16 cellular contexts compared by ENCODE assay signal in the genomic region with DNA sequence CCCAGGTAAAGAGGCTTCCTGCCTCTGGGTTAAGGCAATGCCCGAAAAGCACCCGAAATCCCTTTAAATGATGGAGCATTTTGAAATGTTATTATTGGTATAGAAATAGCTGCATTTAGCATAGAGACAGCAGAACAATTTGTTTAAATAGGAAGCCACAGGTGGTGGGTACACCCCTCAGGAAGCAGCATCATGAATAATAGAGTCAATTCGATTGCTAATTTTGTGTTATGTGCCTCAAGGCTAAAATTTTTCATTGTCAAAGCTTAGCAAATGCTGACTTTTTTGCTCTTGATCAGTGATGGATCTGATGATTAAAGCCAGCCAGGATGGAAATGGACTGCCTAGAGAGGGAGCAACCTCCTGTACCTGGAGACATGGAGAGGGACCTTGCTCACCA. TPM values are rescaled to one million over a fixed set of nuclear protein-coding genes. Genes with fewer than 3 reads are reported as not detected.
"Had no signal": no experiment of that assay in that cellular context is flagged by ENCODE, and none has a peak within 500 bp of the region (broad histone marks: within the 10 kb centered on the region; RNA-seq: fewer than 3 reads in every experiment).

No MANE protein-coding gene starts in this region.

- H3K27me3 Mint-ChIP-seq: T-cell had no signal

- H3K9me3 ChIP-seq: gastroesophageal sphincter, right atrium auricular region, tibial artery had no signal

- ATAC-seq: activated CD8-positive, alpha-beta T cell treated with anti-CD3 and anti-CD28 coated beads, Interleukin-2, amount 10 ng/mL, durations not matched to agents 7 days and 5 days; gastroesophageal sphincter; T-cell had no signal

- H3K36me3 ChIP-seq: gastroesophageal sphincter, right atrium auricular region, tibial artery had no signal

- H3K27ac ChIP-seq: coronary artery, right atrium auricular region, tibial artery had no signal

- H3K36me3 Mint-ChIP-seq: T-cell had no signal

- DNase-seq: activated CD4-positive, alpha-beta T cell treated with anti-CD3 and anti-CD28 coated beads for 4 hours; activated CD8-positive, alpha-beta memory T cell treated with anti-CD3 and anti-CD28 coated beads, Interleukin-2, amount 50 U/mL, for 48 hours; activated CD8-positive, alpha-beta T cell treated with anti-CD3 and anti-CD28 coated beads, Interleukin-2, amount 10 ng/mL, durations not matched to agents 7 days and 5 days; activated naive CD4-positive, alpha-beta T cell treated with anti-CD3 and anti-CD28 coated beads for 36 hours; central memory CD4-positive, alpha-beta T cell; effector CD8-positive, alpha-beta T cell; kidney; small intestine; T-cell; T1000; tibial artery had no signal

- H3K27ac Mint-ChIP-seq: activated CD8-positive, alpha-beta T cell treated with anti-CD3 and anti-CD28 coated beads, Interleukin-2, amount 10 ng/mL, durations not matched to agents 7 days and 5 days; activated naive CD4-positive, alpha-beta T cell treated with anti-CD3 and anti-CD28 coated beads for 36 hours; activated T-helper 1 cell treated with anti-CD3 and anti-CD28 coated beads, Interleukin-12 subunit alpha, Interleukin-12 subunit beta, Interleukin-2, Interleukin-4 antibody, amounts not matched to agents 30 ng/mL and 10 ng/mL and 1 ng/mL, durations not matched to agents 14 hours and 24 hours and 36 hours; T-cell had no signal

- H3K9me3 Mint-ChIP-seq: activated naive CD4-positive, alpha-beta T cell treated with anti-CD3 and anti-CD28 coated beads for 36 hours; activated T-helper 1 cell treated with anti-CD3 and anti-CD28 coated beads, Interleukin-12 subunit alpha, Interleukin-12 subunit beta, Interleukin-2, Interleukin-4 antibody, amounts not matched to agents 30 ng/mL and 10 ng/mL and 1 ng/mL, durations not matched to agents 14 hours and 24 hours and 36 hours; T-cell had no signal

- H3K4me3 Mint-ChIP-seq: activated CD8-positive, alpha-beta T cell treated with anti-CD3 and anti-CD28 coated beads, Interleukin-2, amount 10 ng/mL, durations not matched to agents 7 days and 5 days; activated naive CD4-positive, alpha-beta T cell treated with anti-CD3 and anti-CD28 coated beads for 36 hours; activated T-helper 1 cell treated with anti-CD3 and anti-CD28 coated beads, Interleukin-12 subunit alpha, Interleukin-12 subunit beta, Interleukin-2, Interleukin-4 antibody, amounts not matched to agents 30 ng/mL and 10 ng/mL and 1 ng/mL, durations not matched to agents 14 hours and 24 hours and 36 hours; T-cell had no signal

- H3K4me3 ChIP-seq: coronary artery, gastroesophageal sphincter, right atrium auricular region, tibial artery had no signal

- H3K27me3 ChIP-seq: gastroesophageal sphincter, right atrium auricular region, tibial artery had no signal

RNA-seq across cellular contexts. Expression of a gene that starts 4.4 kb away (rescaled TPM):
- total RNA-seq: activated CD8-positive, alpha-beta T cell treated with anti-CD3 and anti-CD28 coated beads, Interleukin-2, amount 10 ng/mL, durations not matched to agents 7 days and 5 days had no signal

RNA-seq across cellular contexts. Expression of a gene that starts 39.7 kb away (rescaled TPM):
- total RNA-seq: myocyte had no signal
